Comparison of ENCODE assay signal across 23 cellular contexts in the genomic region with DNA sequence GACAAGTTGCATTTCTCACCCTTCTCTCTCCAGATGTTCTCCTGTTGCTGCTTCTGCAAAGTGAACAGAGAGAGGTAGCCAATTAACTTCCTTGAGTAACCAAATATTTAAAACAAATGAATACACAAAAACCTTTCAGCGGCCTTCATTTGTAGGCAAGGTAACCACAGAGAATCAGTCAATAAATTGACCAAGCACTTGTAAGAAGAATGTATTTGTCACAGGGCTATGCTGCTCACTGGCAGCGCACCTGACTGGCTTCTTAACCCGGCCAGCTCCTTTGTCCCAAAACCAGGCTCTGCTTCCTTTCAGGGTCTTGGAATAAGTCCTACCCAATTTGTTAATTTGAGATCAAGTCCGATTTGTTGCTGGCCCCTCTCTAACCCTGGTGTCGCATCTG. TPM values are rescaled to one million over a fixed set of nuclear protein-coding genes. Genes with fewer than 3 reads are reported as not detected.
"Had no signal": no experiment of that assay in that cellular context is flagged by ENCODE, and none has a peak within 500 bp of the region (broad histone marks: within the 10 kb centered on the region; RNA-seq: fewer than 3 reads in every experiment).

No MANE protein-coding gene starts in this region.

- H3K4me1 Mint-ChIP-seq: activated naive CD8-positive, alpha-beta T cell treated with anti-CD3 and anti-CD28 coated beads for 36 hours; nephron progenitor cell had no signal

- ATAC-seq: activated T-cell treated with anti-CD3 and anti-CD28 coated beads, Interleukin-2, amount 50 U/mL, for 4 hours; foreskin keratinocyte; left lobe of liver; lower lobe of right lung; mucosa of descending colon; right lobe of liver had no signal

- H3K9me3 Mint-ChIP-seq: activated naive CD8-positive, alpha-beta T cell treated with anti-CD3 and anti-CD28 coated beads for 36 hours; activated T-helper 2 cell treated with anti-CD3 and anti-CD28 coated beads, Interferon-gamma antibody, Interleukin-2, Interleukin-4, amounts not matched to agents 10 μg/mL and 5 μg/mL and 100 μg/mL, durations not matched to agents 14 hours and 24 hours and 36 hours had no signal

- DNase-seq: activated CD4-positive, alpha-beta T cell treated with anti-CD3 and anti-CD28 coated beads for 4 hours; activated CD4-positive, alpha-beta T cell treated with anti-CD3 and anti-CD28 coated beads, Interleukin-2, amount 50 U/mL, for 48 hours; activated CD4-positive, CD25-positive, alpha-beta regulatory T cell; activated CD8-positive, alpha-beta memory T cell treated with anti-CD3 and anti-CD28 coated beads, Interleukin-2, amount 50 U/mL, for 48 hours; activated naive CD4-positive, alpha-beta T cell; activated naive CD8-positive, alpha-beta T cell treated with anti-CD3 and anti-CD28 coated beads for 36 hours; activated T-cell treated with anti-CD3 and anti-CD28 coated beads, Interleukin-2, amount 50 U/mL, for 4 hours; central memory CD4-positive, alpha-beta T cell; dermis blood vessel endothelial cell; effector CD8-positive, alpha-beta T cell; foreskin keratinocyte; lower lobe of right lung; mesendoderm; mucosa of descending colon; nephron progenitor cell; right lobe of liver; stimulated activated CD4-positive, alpha-beta T cell treated with anti-CD3 and anti-CD28 coated beads, Interleukin-1b, Interleukin-23, amount 100 ng/mL, for 48 hours; substantia nigra; thyroid gland had no signal

- H3K27ac Mint-ChIP-seq: activated naive CD8-positive, alpha-beta T cell treated with anti-CD3 and anti-CD28 coated beads for 36 hours; activated T-helper 2 cell treated with anti-CD3 and anti-CD28 coated beads, Interferon-gamma antibody, Interleukin-2, Interleukin-4, amounts not matched to agents 10 μg/mL and 5 μg/mL and 100 μg/mL, durations not matched to agents 14 hours and 24 hours and 36 hours; nephron progenitor cell; stimulated activated naive CD8-positive, alpha-beta T cell treated with anti-CD3 and anti-CD28 coated beads, Interleukin-15, Interleukin-2, amounts not matched to agents 100 ng/mL and 50 ng/mL, for 24 hours had no signal

- H3K36me3 Mint-ChIP-seq: activated naive CD8-positive, alpha-beta T cell treated with anti-CD3 and anti-CD28 coated beads for 36 hours had no signal

- H3K4me3 Mint-ChIP-seq: activated naive CD8-positive, alpha-beta T cell treated with anti-CD3 and anti-CD28 coated beads for 36 hours; activated T-cell treated with anti-CD3 and anti-CD28 coated beads, Interleukin-2, amount 50 U/mL, for 4 hours; nephron progenitor cell; stimulated activated naive CD8-positive, alpha-beta T cell treated with anti-CD3 and anti-CD28 coated beads, Interleukin-15, Interleukin-2, amounts not matched to agents 100 ng/mL and 50 ng/mL, for 24 hours had no signal

RNA-seq across cellular contexts. Expression of gene STXBP5L, which starts 43.5 kb away (rescaled TPM):
- total RNA-seq: activated CD8-positive, alpha-beta memory T cell treated with anti-CD3 and anti-CD28 coated beads for 36 hours; activated naive CD8-positive, alpha-beta T cell treated with anti-CD3 and anti-CD28 coated beads for 36 hours; activated T-cell treated with anti-CD3 and anti-CD28 coated beads, Interleukin-2, amount 50 U/mL, for 4 hours; activated T-helper 2 cell treated with anti-CD3 and anti-CD28 coated beads, Interferon-gamma antibody, Interleukin-2, Interleukin-4, amounts not matched to agents 10 μg/mL and 5 μg/mL and 100 μg/mL, durations not matched to agents 14 hours and 24 hours and 36 hours; dermis blood vessel endothelial cell; foreskin keratinocyte; left lobe of liver; lower lobe of right lung; right lobe of liver had no signal
